Comparison of ENCODE assay signal across 10 cellular contexts in genomic region chr16:63410594-63410993, GRCh38.
"Had no signal": no experiment of that assay in that cellular context is flagged by ENCODE, and none has a peak within 500 bp of the region (broad histone marks: within the 10 kb centered on the region; RNA-seq: fewer than 3 reads in every experiment).

No MANE protein-coding gene starts in this region.

- H3K9ac ChIP-seq: GM23248 had no signal

- H3K4me3 ChIP-seq: GM23248, GM23338, HAP-1 had no signal

- H3K4me1 Mint-ChIP-seq: GM23338, H9 had no signal

- ATAC-seq: GM23338, HCT116 had no signal

- H3K27ac ChIP-seq: GM23248 had no signal

- H3K4me2 ChIP-seq: GM23338 had no signal

- H3K36me3 ChIP-seq: HAP-1 had no signal

- H2AFZ ChIP-seq: GM23248, GM23338 had no signal

- H3K9me3 ChIP-seq: HAP-1 had no signal

- H3K4me1 ChIP-seq: HAP-1 had no signal

- H3K4me3 Mint-ChIP-seq: GM23338, H9, HFFc6 had no signal

- H3K27ac Mint-ChIP-seq: GM23338, H9, HFFc6 had no signal

- FAIRE-seq: H54 had no signal

- DNase-seq: GM23248, GOT3, H7, H9, HCEC 1CT, HFFc6 had no signal
